Comparison of ENCODE assay signal across 25 cellular contexts in genomic region chr1:230938924-230939368, GRCh38. TPM values are rescaled to one million over a fixed set of nuclear protein-coding genes. Genes with fewer than 3 reads are reported as not detected.
DNase-seq lines count a peak whose midpoint lies in the region; TF ChIP-seq lines count a peak whose summit lies in the region.
"Had no signal": no experiment of that assay in that cellular context is flagged by ENCODE, and none has a peak within 500 bp of the region (broad histone marks: within the 10 kb centered on the region; RNA-seq: fewer than 3 reads in every experiment).

No MANE protein-coding gene starts in this region.

- no peak overlapping the region for H3K4me3 Mint-ChIP-seq in CD8-positive, alpha-beta memory T cell
- H3K4me3 Mint-ChIP-seq in progenitor cell of endocrine pancreas (ENCODE audit: low read depth): peak overlapping the region; percentile 1
- H3K4me3 Mint-ChIP-seq: activated CD8-positive, alpha-beta T cell treated with anti-CD3 and anti-CD28 coated beads, Interleukin-2, amount 10 ng/mL, durations not matched to agents 7 days and 5 days; activated naive CD4-positive, alpha-beta T cell treated with anti-CD3 and anti-CD28 coated beads, Interleukin-2, amount 10 ng/mL, durations not matched to agents 7 days and 5 days; CD14-positive monocyte; naive thymus-derived CD8-positive, alpha-beta T cell; stimulated activated naive B cell treated with anti-CD40 and anti-IgM and Interleukin-4, amounts not matched to agents 10 μg/mL and 1 μg/mL and 100 μg/mL, for 72 hours had no signal

- CTCF ChIA-PET in CD8-positive, alpha-beta memory T cell (lab: Charles Lee): no interaction called here

- H3K9me3 ChIP-seq in CD8-positive, alpha-beta memory T cell (ENCODE audit: low read length): no peaks in the 10 kb centered on the region
- H3K9me3 ChIP-seq: heart right ventricle, spleen, thyroid gland had no signal

- H3K4me3 ChIP-seq in CD8-positive, alpha-beta memory T cell (ENCODE audit: low read length): no peak overlapping the region
- H3K4me3 ChIP-seq in fibroblast of villous mesenchyme (ENCODE audit: low read depth, low read length): no peak overlapping the region
- H3K4me3 ChIP-seq: heart right ventricle, spleen, thyroid gland had no signal

- peak overlapping the region in 6 of 8 donors; percentile 6 to 88 (median 52) for H3K27ac Mint-ChIP-seq in CD8-positive, alpha-beta memory T cell
- H3K27ac Mint-ChIP-seq in progenitor cell of endocrine pancreas: peak overlapping the region; percentile 34
- H3K27ac Mint-ChIP-seq: activated CD8-positive, alpha-beta T cell treated with anti-CD3 and anti-CD28 coated beads, Interleukin-2, amount 10 ng/mL, durations not matched to agents 7 days and 5 days; activated naive CD4-positive, alpha-beta T cell treated with anti-CD3 and anti-CD28 coated beads, Interleukin-2, amount 10 ng/mL, durations not matched to agents 7 days and 5 days; stimulated activated naive B cell treated with anti-CD40 and anti-IgM and Interleukin-4, amounts not matched to agents 10 μg/mL and 1 μg/mL and 100 μg/mL, for 72 hours had no signal

- POLR2A ChIA-PET in CD8-positive, alpha-beta memory T cell (lab: Charles Lee): interaction anchor here (1.1 kb wide), 1 partner anchor 23 kb away, joined by 3 read pairs; no protein-coding TSS in a partner anchor

- TF ChIP-seq CTCF in fibroblast of villous mesenchyme (IDR thresholded peaks at IDR 0.05; ENCODE audit: insufficient read depth, low read depth, low read length) (no peak), progenitor cell of endocrine pancreas (IDR thresholded peaks at IDR 0.05; ENCODE audit: unreplicated experiment) (no peak)

- no peak for DNase-seq in CD8-positive, alpha-beta memory T cell
- peak; percentile 37 for DNase-seq in LoVo (ENCODE audit: low spot score)
- DNase-seq in fibroblast of villous mesenchyme (ENCODE audit: low read depth): peak; percentile 27
- no peak for DNase-seq in progenitor cell of endocrine pancreas (ENCODE audit: low spot score, unreplicated experiment)
- no peak for DNase-seq in activated CD8-positive, alpha-beta memory T cell treated with anti-CD3 and anti-CD28 coated beads, Interleukin-2, amount 50 U/mL, for 48 hours
- DNase-seq in GOT3 (lab: John Stamatoyannopoulos, UW): no peak
- no peak for DNase-seq in substantia nigra (lab: John Stamatoyannopoulos, UW)
- DNase-seq: activated CD4-positive, CD25-positive, alpha-beta regulatory T cell treated with anti-CD3 and anti-CD28 coated beads, Interleukin-2, amount 50 U/mL, for 72 hours; activated CD8-positive, alpha-beta T cell treated with anti-CD3 and anti-CD28 coated beads, Interleukin-2, amount 10 ng/mL, durations not matched to agents 7 days and 5 days; activated naive CD4-positive, alpha-beta T cell treated with anti-CD3 and anti-CD28 coated beads, Interleukin-2, amount 10 ng/mL, durations not matched to agents 7 days and 5 days; activated T-cell treated with anti-CD3 and anti-CD28 coated beads, Interleukin-2, amount 50 U/mL, for 1 hour; heart right ventricle; mesendoderm; naive thymus-derived CD8-positive, alpha-beta T cell; NCI-H146; NCI-H524; NK-92 treated with Interleukin-12 subunit alpha and Interleukin-12 subunit beta, amount 100 ng/mL, for 24 hours; SIG-M5; spleen; stimulated activated CD4-positive, alpha-beta T cell treated with anti-CD3 and anti-CD28 coated beads, Interleukin-4, amount 100 ng/mL, for 1 hour; stimulated activated naive B cell treated with anti-CD40 and anti-IgM and Interleukin-4, amounts not matched to agents 10 μg/mL and 1 μg/mL and 100 μg/mL, for 72 hours; thyroid gland had no signal

- H3K9me3 Mint-ChIP-seq in CD8-positive, alpha-beta memory T cell: no peaks in the 10 kb centered on the region
- H3K9me3 Mint-ChIP-seq in progenitor cell of endocrine pancreas (ENCODE audit: low read depth): no peaks in the 10 kb centered on the region
- H3K9me3 Mint-ChIP-seq: activated naive CD4-positive, alpha-beta T cell treated with anti-CD3 and anti-CD28 coated beads, Interleukin-2, amount 10 ng/mL, durations not matched to agents 7 days and 5 days; CD14-positive monocyte; naive thymus-derived CD8-positive, alpha-beta T cell; stimulated activated naive B cell treated with anti-CD40 and anti-IgM and Interleukin-4, amounts not matched to agents 10 μg/mL and 1 μg/mL and 100 μg/mL, for 72 hours had no signal

- no peaks in the 10 kb centered on the region for H3K27me3 Mint-ChIP-seq in CD8-positive, alpha-beta memory T cell
- H3K27me3 Mint-ChIP-seq in progenitor cell of endocrine pancreas: no peaks in the 10 kb centered on the region
- H3K27me3 Mint-ChIP-seq: activated naive CD4-positive, alpha-beta T cell treated with anti-CD3 and anti-CD28 coated beads, Interleukin-2, amount 10 ng/mL, durations not matched to agents 7 days and 5 days; naive thymus-derived CD8-positive, alpha-beta T cell; stimulated activated naive B cell treated with anti-CD40 and anti-IgM and Interleukin-4, amounts not matched to agents 10 μg/mL and 1 μg/mL and 100 μg/mL, for 72 hours had no signal

- H3K4me1 Mint-ChIP-seq in CD8-positive, alpha-beta memory T cell: peaks cover 11 to 46% (median 12%) of the 10 kb centered on the region in 3 donors
- peaks cover 27% of the 10 kb centered on the region for H3K4me1 Mint-ChIP-seq in progenitor cell of endocrine pancreas (ENCODE audit: low read depth)
- H3K4me1 Mint-ChIP-seq: CD14-positive monocyte had no signal

- no peak overlapping the region for H3K27ac ChIP-seq in CD8-positive, alpha-beta memory T cell (ENCODE audit: low read depth, low read length)
- no peak overlapping the region for H3K27ac ChIP-seq in substantia nigra (ENCODE audit: low read depth, low read length, poor library complexity, severe bottlenecking)
- H3K27ac ChIP-seq: epithelial cell of prostate, heart right ventricle, KMS-11, spleen, thyroid gland had no signal

- H3K36me3 ChIP-seq in CD8-positive, alpha-beta memory T cell (ENCODE audit: insufficient read depth, low read length): peaks cover 5% of the 10 kb centered on the region
- H3K36me3 ChIP-seq: thyroid gland had no signal

- peaks cover 7 to 68% (median 18%) of the 10 kb centered on the region in 3 donors for H3K36me3 Mint-ChIP-seq in CD8-positive, alpha-beta memory T cell
- H3K36me3 Mint-ChIP-seq in progenitor cell of endocrine pancreas (ENCODE audit: insufficient read depth): peaks cover 12% of the 10 kb centered on the region

- H3K27me3 ChIP-seq in CD8-positive, alpha-beta memory T cell (ENCODE audit: insufficient read depth, low read length, poor library complexity, severe bottlenecking): no peaks in the 10 kb centered on the region
- H3K27me3 ChIP-seq: heart right ventricle, spleen, thyroid gland had no signal

- no peaks in the 10 kb centered on the region for H3K4me1 ChIP-seq in CD8-positive, alpha-beta memory T cell (ENCODE audit: insufficient read depth, low read length)
- H3K4me1 ChIP-seq: heart right ventricle, thyroid gland had no signal

RNA-seq across cellular contexts. Expression of gene TTC13, which starts 39.7 kb away (rescaled TPM):
- total RNA-seq in CD8-positive, alpha-beta memory T cell: 10 to 100 TPM; 21.5 to 24.8 TPM
- 13.1 TPM for polyA plus RNA-seq in CD8-positive, alpha-beta memory T cell
- total RNA-seq in fibroblast of villous mesenchyme: 15.8 and 18.6 TPM in 2 replicates
- total RNA-seq in progenitor cell of endocrine pancreas: 22.3 and 26.9 TPM in 2 replicates

RNA-seq across cellular contexts. Expression of gene ARV1, which starts 39.9 kb away (rescaled TPM):
- 10 to 100 TPM; 21.2 to 21.4 TPM for total RNA-seq in CD8-positive, alpha-beta memory T cell
- 27.6 TPM for polyA plus RNA-seq in CD8-positive, alpha-beta memory T cell
- total RNA-seq in fibroblast of villous mesenchyme (15.8 and 19.0 TPM in 2 replicates), progenitor cell of endocrine pancreas (14.4 and 16.6 TPM in 2 replicates)

Comparison
In these comparisons a context has a peak if more than half of its experiments do, and no peak if none do; other contexts are left out.
1. DNase-seq: peak in LoVo (single experiment) and fibroblast of villous mesenchyme (single experiment); none in CD8-positive, alpha-beta memory T cell (0 of 5), progenitor cell of endocrine pancreas (single experiment), activated CD8-positive, alpha-beta memory T cell treated with anti-CD3 and anti-CD28 coated beads, Interleukin-2, amount 50 U/mL, for 48 hours (single experiment), GOT3 (single experiment) and substantia nigra (0 of 49).